8 cellular contexts compared by ENCODE assay signal in the genomic region with DNA sequence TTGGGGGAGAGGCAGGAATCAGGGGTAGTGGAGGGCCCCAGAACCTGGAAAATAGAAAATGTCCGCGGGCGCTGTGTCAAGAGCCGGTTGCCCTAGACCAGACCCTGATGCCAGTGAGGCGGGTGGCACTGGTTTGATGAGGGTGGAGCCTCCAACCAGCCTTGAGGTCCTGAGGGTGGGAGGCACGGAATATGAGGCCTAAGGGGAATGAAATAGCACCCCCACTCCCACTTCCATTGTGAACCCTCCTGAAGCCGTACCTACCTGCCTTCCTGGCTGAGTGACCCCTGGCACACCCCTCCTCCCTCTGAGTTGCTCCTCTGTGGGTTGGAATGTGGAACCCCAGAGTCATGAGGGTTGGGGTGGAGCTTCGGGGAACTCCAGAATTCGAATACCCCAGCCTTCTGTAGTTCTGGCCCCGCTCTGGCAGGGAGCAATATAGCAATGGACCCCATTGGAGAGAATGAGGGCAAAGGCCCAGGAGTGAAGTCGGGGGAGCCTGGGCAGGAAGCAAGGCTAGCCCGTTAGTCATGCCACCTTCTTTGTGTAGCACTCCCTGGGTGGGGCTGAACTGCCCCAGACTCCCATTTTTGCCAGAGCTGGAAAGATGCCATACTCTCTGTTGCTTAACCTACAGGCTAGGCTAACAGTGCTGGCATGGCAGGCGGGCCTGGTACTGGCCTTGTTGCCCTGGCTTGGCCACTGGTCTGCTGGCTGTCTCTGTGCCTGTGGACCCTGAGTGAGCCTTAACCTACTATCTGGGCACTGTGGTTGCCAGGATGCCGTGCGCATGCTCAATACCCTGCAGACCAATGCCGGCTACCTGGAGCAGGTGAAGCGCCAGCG. TPM values are rescaled to one million over a fixed set of nuclear protein-coding genes. Genes with fewer than 3 reads are reported as not detected.
DNase-seq lines count a peak whose midpoint lies in the region; ATAC-seq and TF ChIP-seq lines count a peak whose summit lies in the region.

No MANE protein-coding gene starts in this region.

- H3K9me2 ChIP-seq in GM23338 (ENCODE audit: insufficient read depth): no peaks in the 10 kb centered on the region

- H3K27ac Mint-ChIP-seq in GM23338: peak overlapping the region; percentile 98
- H3K27ac Mint-ChIP-seq in natural killer cell: peak overlapping the region; percentile 84 to 94

- no peak overlapping the region for H2AFZ ChIP-seq in GM23338

- peaks cover 25% of the 10 kb centered on the region for H3F3A ChIP-seq in GM23338 (replicated peaks; ENCODE audit: low read depth)

- no peaks in the 10 kb centered on the region for H3K36me3 ChIP-seq in GM23338 (ENCODE audit: insufficient read depth)

- H3K27ac ChIP-seq in AG04450 (ENCODE audit: low read depth, low read length) (peak overlapping the region; percentile 86), GM23338 (ENCODE audit: low read depth) (peak overlapping the region; percentile 84)

- H3K36me3 Mint-ChIP-seq in GM23338 (ENCODE audit: low read depth): peaks cover 22% of the 10 kb centered on the region
- no peaks in the 10 kb centered on the region for H3K36me3 Mint-ChIP-seq in natural killer cell

- no peaks in the 10 kb centered on the region for H3K9me3 Mint-ChIP-seq in GM23338
- no peaks in the 10 kb centered on the region for H3K9me3 Mint-ChIP-seq in natural killer cell

- ATAC-seq in GM23338 (peak; percentile 3), natural killer cell (no peak), GM18868 (IDR thresholded peaks at IDR 0.05; ENCODE audit: unreplicated experiment) (no peak)

- H3K9me3 ChIP-seq in AG04450 (ENCODE audit: control insufficient read depth, insufficient read depth, low read length): no peaks in the 10 kb centered on the region

- POLR2A ChIA-PET in AG04450 (lab: Yijun Ruan, JAX): interaction anchor here (0.7 to 1.6 kb wide), 6 partner anchors 8 to 79 kb away, joined by 3 to 8 read pairs (median 4); no protein-coding TSS in a partner anchor

- intact Hi-C loops in natural killer cell (cut with micrococcal nuclease): loop anchor here (2.0 to 5.0 kb wide), 4 partner anchors 19 to 115 kb away; no protein-coding TSS in a partner anchor

- peak overlapping the region; percentile 79 for H3K4me3 ChIP-seq in AG04450 (ENCODE audit: low read depth, low read length)
- peak overlapping the region; percentile 93 for H3K4me3 ChIP-seq in GM23338

- peaks cover 12% of the 10 kb centered on the region for H3K4me1 ChIP-seq in GM23338 (ENCODE audit: insufficient read depth)

- H3K4me1 Mint-ChIP-seq in GM23338: peaks cover 9% of the 10 kb centered on the region
- H3K4me1 Mint-ChIP-seq in natural killer cell: peaks cover 16 to 28% of the 10 kb centered on the region in 2 donors

- no peak for TF ChIP-seq CTCF in AG04450 (IDR thresholded peaks at IDR 0.05; ENCODE audit: low read depth, low read length)
- TF ChIP-seq CTCF in GM23338 (conservative IDR thresholded peaks at IDR 0.05; ENCODE audit: low read depth in 2 of 2): no peak
- TF ChIP-seq CTCF in natural killer cell (IDR thresholded peaks at IDR 0.05): no peak

- H3K4me3 Mint-ChIP-seq in GM23338: peak overlapping the region; percentile 97
- H3K4me3 Mint-ChIP-seq in natural killer cell: peak overlapping the region; percentile 91

- DNase-seq in AG04450 (ENCODE audit: low read depth, low spot score): no peak
- DNase-seq in GM23338 (ENCODE audit: low spot score): peak; percentile 59
- peak; percentile 35 for DNase-seq in T1000 (lab: John Stamatoyannopoulos, UW)
- DNase-seq in epidermal melanocyte (ENCODE audit: insufficient read length, low spot score): peak; percentile 53
- no peak for DNase-seq in natural killer cell
- no peak for DNase-seq in activated CD4-positive, CD25-positive, alpha-beta regulatory T cell treated with anti-CD3 and anti-CD28 coated beads, Interleukin-2, amount 50 U/mL, for 72 hours
- no peak for DNase-seq in UCSD-AML1 (lab: John Stamatoyannopoulos, UW; ENCODE audit: unreplicated experiment)

- H3K27me3 Mint-ChIP-seq in GM23338 (ENCODE audit: insufficient read depth, low read depth, poor library complexity): peaks cover 7% of the 10 kb centered on the region
- no peaks in the 10 kb centered on the region for H3K27me3 Mint-ChIP-seq in natural killer cell (ENCODE audit: low read depth in 2 of 2)

- H3K79me2 ChIP-seq in GM23338 (replicated peaks; ENCODE audit: insufficient read depth): peaks cover 22% of the 10 kb centered on the region

- H3K27me3 ChIP-seq in AG04450 (ENCODE audit: control insufficient read depth, insufficient read depth, low read length) (no peaks in the 10 kb centered on the region), GM23338 (ENCODE audit: insufficient read depth) (no peaks in the 10 kb centered on the region)

- CTCF ChIA-PET in AG04450 (lab: Charles Lee): interaction anchor here (1.0 kb wide), 2 partner anchors 66 kb away, joined by 3 to 7 read pairs; no protein-coding TSS in a partner anchor

- H4K20me1 ChIP-seq in GM23338 (replicated peaks; ENCODE audit: insufficient read depth): peaks cover 10% of the 10 kb centered on the region

- H3K4me2 ChIP-seq in GM23338: peak overlapping the region; percentile 91

TF ChIP-seq in GM23338, 12 proteins besides CTCF, POLR2A, EP300 and RAD21 (continues in another document):
- TF ChIP-seq POLR2AphosphoS5 (IDR thresholded peaks at IDR 0.05; ENCODE audit: low read depth): no peak
- TF ChIP-seq, protein P1, sequence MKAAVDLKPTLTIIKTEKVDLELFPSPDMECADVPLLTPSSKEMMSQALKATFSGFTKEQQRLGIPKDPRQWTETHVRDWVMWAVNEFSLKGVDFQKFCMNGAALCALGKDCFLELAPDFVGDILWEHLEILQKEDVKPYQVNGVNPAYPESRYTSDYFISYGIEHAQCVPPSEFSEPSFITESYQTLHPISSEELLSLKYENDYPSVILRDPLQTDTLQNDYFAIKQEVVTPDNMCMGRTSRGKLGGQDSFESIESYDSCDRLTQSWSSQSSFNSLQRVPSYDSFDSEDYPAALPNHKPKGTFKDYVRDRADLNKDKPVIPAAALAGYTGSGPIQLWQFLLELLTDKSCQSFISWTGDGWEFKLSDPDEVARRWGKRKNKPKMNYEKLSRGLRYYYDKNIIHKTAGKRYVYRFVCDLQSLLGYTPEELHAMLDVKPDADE (IDR thresholded peaks at IDR 0.05): no peak

RNA-seq across cellular contexts. Expression of gene FPGS, which starts 1.0 kb away (rescaled TPM):
- polyA plus RNA-seq in AG04450 (2011; rRNA removed): 24.8 and 34.6 TPM in 2 replicates
- polyA minus RNA-seq in AG04450 (2011; rRNA and poly(A)+ RNA removed): 36.9 and 48.0 TPM in 2 replicates
- total RNA-seq in GM23338 (2014; rRNA removed; shearing (Covaris generic)): 87.2 and 92.4 TPM in 2 replicates
- polyA plus RNA-seq in GM23338 (2016; fragmentation: Nextera tagmentation; extraction: Ambion mirVana): 40.7 and 43.5 TPM in 2 replicates
- 100 to 1,000 TPM in 2 of 3 donors, 10 to 100 TPM in 1; 99.1 to 108 (median 107) TPM for total RNA-seq in natural killer cell

RNA-seq across cellular contexts. Expression of gene CDK9, which starts 17.9 kb away (rescaled TPM):
- polyA plus RNA-seq in AG04450 (2011; rRNA removed) (38.2 and 45.9 TPM in 2 replicates), GM23338 (2016; fragmentation: Nextera tagmentation; extraction: Ambion mirVana) (49.7 and 58.5 TPM in 2 replicates)
- polyA minus RNA-seq in AG04450 (2011; rRNA and poly(A)+ RNA removed): 47.9 and 58.9 TPM in 2 replicates
- 63.9 and 84.3 TPM in 2 replicates for total RNA-seq in GM23338 (2014; rRNA removed; shearing (Covaris generic))
- 100 to 1,000 TPM; 181 to 207 (median 188) TPM for total RNA-seq in natural killer cell

RNA-seq across cellular contexts. Expression of gene SH2D3C, which starts 25.3 kb away (rescaled TPM):
- not detected in 2 replicates for polyA plus RNA-seq in AG04450 (2011; rRNA removed)
- polyA minus RNA-seq in AG04450 (2011; rRNA and poly(A)+ RNA removed): not detected in 2 replicates
- total RNA-seq in GM23338 (2014; rRNA removed; shearing (Covaris generic)): 4.5 and 7.3 TPM in 2 replicates
- 4.2 and 4.4 TPM in 2 replicates for polyA plus RNA-seq in GM23338 (2016; fragmentation: Nextera tagmentation; extraction: Ambion mirVana)
- 10 to 100 TPM; 42.8 to 86.8 (median 56.6) TPM for total RNA-seq in natural killer cell

RNA-seq across cellular contexts. Expression of gene ENG, which starts 50.7 kb away (rescaled TPM):
- polyA plus RNA-seq in AG04450 (2011; rRNA removed) (17.2 and 34.2 TPM in 2 replicates), GM23338 (2016; fragmentation: Nextera tagmentation; extraction: Ambion mirVana) (2.6 TPM in 2 replicates)
- polyA minus RNA-seq in AG04450 (2011; rRNA and poly(A)+ RNA removed): 29.1 and 34.5 TPM in 2 replicates
- 1.4 and 3.0 TPM in 2 replicates for total RNA-seq in GM23338 (2014; rRNA removed; shearing (Covaris generic))
- 10 to 100 TPM in 2 of 3 donors, 1 to 10 TPM in 1; 8.5 to 13.6 (median 12.3) TPM for total RNA-seq in natural killer cell

Comparison
In these comparisons a context has a peak if more than half of its experiments do, and no peak if none do; other contexts are left out.
1. DNase-seq: peak in GM23338 (single experiment), T1000 (single experiment) and epidermal melanocyte (single experiment); none in AG04450 (single experiment), natural killer cell (single experiment), activated CD4-positive, CD25-positive, alpha-beta regulatory T cell treated with anti-CD3 and anti-CD28 coated beads, Interleukin-2, amount 50 U/mL, for 72 hours (single experiment) and UCSD-AML1 (single experiment).